ENCODE assay signal across 22 cellular contexts in genomic region chr10:75032813-75033212, GRCh38.
DNase-seq lines count a peak whose midpoint lies in the region; ATAC-seq, FAIRE-seq and TF ChIP-seq lines count a peak whose summit lies in the region.
"Had no signal": no experiment of that assay in that cellular context is flagged by ENCODE, and none has a peak within 500 bp of the region (broad histone marks: within the 10 kb centered on the region; RNA-seq: fewer than 3 reads in every experiment).

No MANE protein-coding gene starts in this region.

- ATAC-seq in activated naive CD8-positive, alpha-beta T cell treated with anti-CD3 and anti-CD28 coated beads, Interleukin-2, amount 50 U/mL, for 24 hours, result no peak
- ATAC-seq: HCT116 had no signal

- no peaks in the 10 kb centered on the region for H3K36me3 ChIP-seq in testis (ENCODE audit: low read depth, missing control alignments)

- intact Hi-C loops in testis (cut with DNase I; ENCODE audit: low total_unique reads) (no loop called here), CD14-positive monocyte (cut with micrococcal nuclease) (no loop called here)

- peak overlapping the region; percentile 52 for H3K27ac Mint-ChIP-seq in activated T-cell treated with anti-CD3 and anti-CD28 coated beads, Interleukin-2, amount 50 U/mL, for 24 hours
- H3K27ac Mint-ChIP-seq in activated naive CD8-positive, alpha-beta T cell treated with anti-CD3 and anti-CD28 coated beads, Interleukin-2, amount 50 U/mL, for 24 hours, result peak overlapping the region; percentile 81
- H3K27ac Mint-ChIP-seq in CD14-positive monocyte, result no peak overlapping the region

- peaks cover 50% of the 10 kb centered on the region for H3K4me1 Mint-ChIP-seq in activated T-cell treated with anti-CD3 and anti-CD28 coated beads, Interleukin-2, amount 50 U/mL, for 24 hours (ENCODE audit: low read depth)
- H3K4me1 Mint-ChIP-seq in activated naive CD8-positive, alpha-beta T cell treated with anti-CD3 and anti-CD28 coated beads, Interleukin-2, amount 50 U/mL, for 24 hours, result peaks cover 50% of the 10 kb centered on the region
- H3K4me1 Mint-ChIP-seq in CD14-positive monocyte, result peaks cover 14% of the 10 kb centered on the region

- FAIRE-seq in GM18507 (lab: Jason Lieb, UNC), result peak; percentile 39
- FAIRE-seq: D721Med had no signal

- H3K27me3 Mint-ChIP-seq in activated T-cell treated with anti-CD3 and anti-CD28 coated beads, Interleukin-2, amount 50 U/mL, for 24 hours, result no peaks in the 10 kb centered on the region
- H3K27me3 Mint-ChIP-seq in activated naive CD8-positive, alpha-beta T cell treated with anti-CD3 and anti-CD28 coated beads, Interleukin-2, amount 50 U/mL, for 24 hours, result no peaks in the 10 kb centered on the region
- H3K27me3 Mint-ChIP-seq in CD14-positive monocyte (ENCODE audit: low read depth in 3 of 3), result peaks cover 0 to 3% (median 1%) of the 10 kb centered on the region in 3 donors
- H3K27me3 Mint-ChIP-seq: CD4-positive, alpha-beta T cell; IgD-negative memory B cell had no signal

- H3K4me3 Mint-ChIP-seq in activated T-cell treated with anti-CD3 and anti-CD28 coated beads, Interleukin-2, amount 50 U/mL, for 24 hours, result no peak overlapping the region
- no peak overlapping the region for H3K4me3 Mint-ChIP-seq in activated naive CD8-positive, alpha-beta T cell treated with anti-CD3 and anti-CD28 coated beads, Interleukin-2, amount 50 U/mL, for 24 hours
- no peak overlapping the region for H3K4me3 Mint-ChIP-seq in CD14-positive monocyte
- H3K4me3 Mint-ChIP-seq: CD4-positive, alpha-beta T cell; IgD-negative memory B cell had no signal

- H3K36me3 Mint-ChIP-seq in activated T-cell treated with anti-CD3 and anti-CD28 coated beads, Interleukin-2, amount 50 U/mL, for 24 hours (ENCODE audit: low read depth), result peaks cover 38% of the 10 kb centered on the region
- H3K36me3 Mint-ChIP-seq in activated naive CD8-positive, alpha-beta T cell treated with anti-CD3 and anti-CD28 coated beads, Interleukin-2, amount 50 U/mL, for 24 hours (ENCODE audit: low read depth), result peaks cover 21% of the 10 kb centered on the region
- peaks cover 26 to 29% of the 10 kb centered on the region in 2 donors for H3K36me3 Mint-ChIP-seq in CD14-positive monocyte

- H3K9me3 Mint-ChIP-seq in activated T-cell treated with anti-CD3 and anti-CD28 coated beads, Interleukin-2, amount 50 U/mL, for 24 hours, result no peaks in the 10 kb centered on the region
- no peaks in the 10 kb centered on the region for H3K9me3 Mint-ChIP-seq in activated naive CD8-positive, alpha-beta T cell treated with anti-CD3 and anti-CD28 coated beads, Interleukin-2, amount 50 U/mL, for 24 hours
- no peaks in the 10 kb centered on the region for H3K9me3 Mint-ChIP-seq in CD14-positive monocyte
- H3K9me3 Mint-ChIP-seq: CD4-positive, alpha-beta T cell; IgD-negative memory B cell had no signal

- H3K4me3 ChIP-seq in testis, result no peak overlapping the region
- H3K4me3 ChIP-seq: BLaER1, SJSA1 had no signal

- no peak for TF ChIP-seq POLR2A in testis (IDR thresholded peaks at IDR 0.05)

- no peak for TF ChIP-seq CTCF in testis (IDR thresholded peaks at IDR 0.05)
- no peak for TF ChIP-seq CTCF in CD14-positive monocyte (IDR thresholded peaks at IDR 0.05)

- 87 to 88% methylated on average over 8 of the region's 8 CpGs for WGBS in testis, 2 donors

- DNase-seq in activated T-cell treated with anti-CD3 and anti-CD28 coated beads, Interleukin-2, amount 50 U/mL, for 24 hours, result no peak
- no peak for DNase-seq in activated T-cell treated with anti-CD3 and anti-CD28 coated beads, Interleukin-2, amount 50 U/mL, for 1 hour
- no peak for DNase-seq in GM18507 (ENCODE audit: extremely low spot score, insufficient read length, low read depth)
- DNase-seq in activated naive CD8-positive, alpha-beta T cell treated with anti-CD3 and anti-CD28 coated beads, Interleukin-2, amount 50 U/mL, for 24 hours, result no peak
- peak; percentile 10 for DNase-seq in testis
- no peak for DNase-seq in hippocampal formation (lab: John Stamatoyannopoulos, UW)
- DNase-seq in CD14-positive monocyte (ENCODE audit: low spot score), result no peak
- DNase-seq: CD4-positive, alpha-beta T cell; MM.1S; NCI-H2029; NCI-H446; NCI-H524 treated with DMSO at 0.1 percent for 48 hours; NCI-H774; Right ventricle myocardium superior; RPMI8226 had no signal

- H3K4me1 ChIP-seq in testis, result peaks cover 5% of the 10 kb centered on the region
- H3K4me1 ChIP-seq: SJSA1 had no signal

- H3K27ac ChIP-seq in testis, result no peak overlapping the region
- H3K27ac ChIP-seq: BLaER1, HL-60, KMS-11, SJSA1 had no signal

- no peaks in the 10 kb centered on the region for H3K27me3 ChIP-seq in testis
- H3K27me3 ChIP-seq: BLaER1, SJSA1 had no signal

- H3K9me3 ChIP-seq in testis, result no peaks in the 10 kb centered on the region
- H3K9me3 ChIP-seq: BLaER1, SJSA1 had no signal

Comparison
In these comparisons a context has a peak if more than half of its experiments do, and no peak if none do; other contexts are left out.
1. H3K27ac Mint-ChIP-seq: peak in activated T-cell treated with anti-CD3 and anti-CD28 coated beads, Interleukin-2, amount 50 U/mL, for 24 hours (single experiment) and activated naive CD8-positive, alpha-beta T cell treated with anti-CD3 and anti-CD28 coated beads, Interleukin-2, amount 50 U/mL, for 24 hours (single experiment); none in CD14-positive monocyte (0 of 7).